In genomic region chr18:28792404-28793103, GRCh38 we compare ENCODE assay signal across 18 cellular contexts.
DNase-seq lines count a peak whose midpoint lies in the region; ATAC-seq, FAIRE-seq and TF ChIP-seq lines count a peak whose summit lies in the region.
"Had no signal": no experiment of that assay in that cellular context is flagged by ENCODE, and none has a peak within 500 bp of the region (broad histone marks: within the 10 kb centered on the region; RNA-seq: fewer than 3 reads in every experiment).

No MANE protein-coding gene starts in this region.

- peak overlapping the region; percentile 25 for H3K4me3 Mint-ChIP-seq in activated T-helper 1 cell treated with anti-CD3 and anti-CD28 coated beads, Interleukin-12 subunit alpha, Interleukin-12 subunit beta, Interleukin-2, Interleukin-4 antibody, amounts not matched to agents 30 ng/mL and 10 ng/mL and 1 ng/mL, durations not matched to agents 14 hours and 24 hours and 36 hours
- H3K4me3 Mint-ChIP-seq in stimulated activated memory B cell treated with anti-CD40 and anti-IgM and Interleukin-4, amounts not matched to agents 10 μg/mL and 1 μg/mL and 100 μg/mL, for 72 hours = no peak overlapping the region
- H3K4me3 Mint-ChIP-seq: activated naive CD4-positive, alpha-beta T cell treated with anti-CD3 and anti-CD28 coated beads for 36 hours; naive B cell had no signal

- no peaks in the 10 kb centered on the region for H3K36me3 Mint-ChIP-seq in activated T-helper 1 cell treated with anti-CD3 and anti-CD28 coated beads, Interleukin-12 subunit alpha, Interleukin-12 subunit beta, Interleukin-2, Interleukin-4 antibody, amounts not matched to agents 30 ng/mL and 10 ng/mL and 1 ng/mL, durations not matched to agents 14 hours and 24 hours and 36 hours (ENCODE audit: low read depth)
- H3K36me3 Mint-ChIP-seq in stimulated activated memory B cell treated with anti-CD40 and anti-IgM and Interleukin-4, amounts not matched to agents 10 μg/mL and 1 μg/mL and 100 μg/mL, for 72 hours = no peaks in the 10 kb centered on the region
- H3K36me3 Mint-ChIP-seq: naive B cell had no signal

- H3K4me1 Mint-ChIP-seq in activated T-helper 1 cell treated with anti-CD3 and anti-CD28 coated beads, Interleukin-12 subunit alpha, Interleukin-12 subunit beta, Interleukin-2, Interleukin-4 antibody, amounts not matched to agents 30 ng/mL and 10 ng/mL and 1 ng/mL, durations not matched to agents 14 hours and 24 hours and 36 hours (ENCODE audit: low read depth) = peaks cover 24% of the 10 kb centered on the region
- H3K4me1 Mint-ChIP-seq in stimulated activated memory B cell treated with anti-CD40 and anti-IgM and Interleukin-4, amounts not matched to agents 10 μg/mL and 1 μg/mL and 100 μg/mL, for 72 hours = no peaks in the 10 kb centered on the region
- H3K4me1 Mint-ChIP-seq: naive B cell had no signal

- TF ChIP-seq CTCF in pancreas (IDR thresholded peaks at IDR 0.05) = no peak

- no peak overlapping the region for H3K4me3 ChIP-seq in pancreas
- H3K4me3 ChIP-seq: psoas muscle, SK-N-MC had no signal

- peaks cover 8% of the 10 kb centered on the region for H3K9me3 Mint-ChIP-seq in activated T-helper 1 cell treated with anti-CD3 and anti-CD28 coated beads, Interleukin-12 subunit alpha, Interleukin-12 subunit beta, Interleukin-2, Interleukin-4 antibody, amounts not matched to agents 30 ng/mL and 10 ng/mL and 1 ng/mL, durations not matched to agents 14 hours and 24 hours and 36 hours
- H3K9me3 Mint-ChIP-seq in stimulated activated memory B cell treated with anti-CD40 and anti-IgM and Interleukin-4, amounts not matched to agents 10 μg/mL and 1 μg/mL and 100 μg/mL, for 72 hours = peaks cover 6% of the 10 kb centered on the region

- no peaks in the 10 kb centered on the region for H3K27me3 ChIP-seq in pancreas

- no peaks in the 10 kb centered on the region for H3K27me3 Mint-ChIP-seq in activated T-helper 1 cell treated with anti-CD3 and anti-CD28 coated beads, Interleukin-12 subunit alpha, Interleukin-12 subunit beta, Interleukin-2, Interleukin-4 antibody, amounts not matched to agents 30 ng/mL and 10 ng/mL and 1 ng/mL, durations not matched to agents 14 hours and 24 hours and 36 hours (ENCODE audit: insufficient read depth)
- H3K27me3 Mint-ChIP-seq in stimulated activated memory B cell treated with anti-CD40 and anti-IgM and Interleukin-4, amounts not matched to agents 10 μg/mL and 1 μg/mL and 100 μg/mL, for 72 hours = no peaks in the 10 kb centered on the region
- H3K27me3 Mint-ChIP-seq: naive B cell had no signal

- no peak for FAIRE-seq in pancreas (lab: Jason Lieb, UNC)
- FAIRE-seq: A204.1, GM18507 had no signal

- H3K36me3 ChIP-seq in pancreas = no peaks in the 10 kb centered on the region

- no peak overlapping the region for H3K27ac Mint-ChIP-seq in activated T-helper 1 cell treated with anti-CD3 and anti-CD28 coated beads, Interleukin-12 subunit alpha, Interleukin-12 subunit beta, Interleukin-2, Interleukin-4 antibody, amounts not matched to agents 30 ng/mL and 10 ng/mL and 1 ng/mL, durations not matched to agents 14 hours and 24 hours and 36 hours
- no peak overlapping the region for H3K27ac Mint-ChIP-seq in stimulated activated memory B cell treated with anti-CD40 and anti-IgM and Interleukin-4, amounts not matched to agents 10 μg/mL and 1 μg/mL and 100 μg/mL, for 72 hours
- H3K27ac Mint-ChIP-seq: activated naive CD4-positive, alpha-beta T cell treated with anti-CD3 and anti-CD28 coated beads for 36 hours; naive B cell had no signal

- intact Hi-C loops in activated T-helper 1 cell treated with anti-CD3 and anti-CD28 coated beads, Interleukin-12 subunit alpha, Interleukin-12 subunit beta, Interleukin-2, Interleukin-4 antibody, amounts not matched to agents 30 ng/mL and 10 ng/mL and 1 ng/mL, durations not matched to agents 14 hours and 24 hours and 36 hours (cut with micrococcal nuclease) = no loop called here
- intact Hi-C loops in pancreas (cut with DNase I) = no loop called here

- peak overlapping the region in 2 of 4 donors; percentile 42 to 61 for H3K27ac ChIP-seq in pancreas
- H3K27ac ChIP-seq: psoas muscle, SK-N-MC, VCaP had no signal

- no peaks in the 10 kb centered on the region for H3K9me3 ChIP-seq in pancreas
- H3K9me3 ChIP-seq: psoas muscle had no signal

- H3K4me1 ChIP-seq in pancreas = no peaks in the 10 kb centered on the region
- H3K4me1 ChIP-seq: psoas muscle had no signal

- ATAC-seq in pancreas = peak; percentile 18 to 52 (median 42)
- ATAC-seq in stimulated activated memory B cell treated with anti-CD40 and anti-IgM and Interleukin-4, amounts not matched to agents 10 μg/mL and 1 μg/mL and 100 μg/mL, for 72 hours = no peak
- ATAC-seq: left ventricle myocardium superior, psoas muscle had no signal

- WGBS in pancreas, 2 donors = 11 to 19% methylated on average over 4 of the region's 4 CpGs

- peak; percentile 38 for DNase-seq in NCI-H2107 treated with DMSO at 0.1 percent for 48 hours (lab: John Stamatoyannopoulos, UW; ENCODE audit: unreplicated experiment)
- DNase-seq in NCI-H2107 (lab: John Stamatoyannopoulos, UW) = no peak
- peak; percentile 81 for DNase-seq in NCI-H1105 treated with DMSO at 0.1 percent for 48 hours (lab: John Stamatoyannopoulos, UW)
- no peak for DNase-seq in activated T-helper 1 cell treated with anti-CD3 and anti-CD28 coated beads, Interleukin-12 subunit alpha, Interleukin-12 subunit beta, Interleukin-2, Interleukin-4 antibody, amounts not matched to agents 30 ng/mL and 10 ng/mL and 1 ng/mL, durations not matched to agents 14 hours and 24 hours and 36 hours (ENCODE audit: low spot score)
- no peak for DNase-seq in pancreas
- DNase-seq in mesenteric fat pad (ENCODE audit: low spot score) = no peak
- no peak for DNase-seq in middle frontal gyrus (ENCODE audit: extremely low spot score, low spot score)
- DNase-seq: activated naive CD4-positive, alpha-beta T cell treated with anti-CD3 and anti-CD28 coated beads for 36 hours; COR-L47; left ventricle myocardium superior; naive B cell; NCI-H2081; psoas muscle had no signal

Comparison
In these comparisons a context has a peak if more than half of its experiments do, and no peak if none do; other contexts are left out.
1. DNase-seq: peak in NCI-H2107 treated with DMSO at 0.1 percent for 48 hours (single experiment) and NCI-H1105 treated with DMSO at 0.1 percent for 48 hours (single experiment); none in NCI-H2107 (single experiment), activated T-helper 1 cell treated with anti-CD3 and anti-CD28 coated beads, Interleukin-12 subunit alpha, Interleukin-12 subunit beta, Interleukin-2, Interleukin-4 antibody, amounts not matched to agents 30 ng/mL and 10 ng/mL and 1 ng/mL, durations not matched to agents 14 hours and 24 hours and 36 hours (single experiment), pancreas (0 of 6), mesenteric fat pad (single experiment) and middle frontal gyrus (single experiment).